ENCODE assay signal across 8 cellular contexts in genomic region chr6:26123675-26124549, GRCh38. TPM values are rescaled to one million over a fixed set of nuclear protein-coding genes. Genes with fewer than 3 reads are reported as not detected.
DNase-seq lines count a peak whose midpoint lies in the region; ATAC-seq and TF ChIP-seq lines count a peak whose summit lies in the region.

No MANE protein-coding gene starts in this region.

- peak overlapping the region; percentile 87 to 98 for H3K4me3 ChIP-seq in CD4-positive, alpha-beta memory T cell (ENCODE audit: low read length in 2 of 2)
- H3K4me3 ChIP-seq in duodenal mucosa (ENCODE audit: low read depth in 1 of 2, low read length in 2 of 2) (peak overlapping the region; percentile 76 to 92), right lobe of liver (peak overlapping the region; percentile 69 to 91 (median 82))

- H3K4me1 Mint-ChIP-seq in CD4-positive, alpha-beta memory T cell = peaks cover 25 to 61% (median 36%) of the 10 kb centered on the region in 4 donors
- H3K4me1 Mint-ChIP-seq in activated CD4-positive, alpha-beta memory T cell treated with anti-CD3 and anti-CD28 coated beads, Interleukin-2, amount 10 ng/mL, durations not matched to agents 7 days and 5 days = peaks cover 46% of the 10 kb centered on the region

- peaks cover 0 to 19% (median 0%) of the 10 kb centered on the region in 8 donors for H3K9me3 Mint-ChIP-seq in CD4-positive, alpha-beta memory T cell
- no peaks in the 10 kb centered on the region for H3K9me3 Mint-ChIP-seq in activated CD4-positive, alpha-beta memory T cell treated with anti-CD3 and anti-CD28 coated beads, Interleukin-2, amount 10 ng/mL, durations not matched to agents 7 days and 5 days

- no peaks in the 10 kb centered on the region for H3K27me3 ChIP-seq in CD4-positive, alpha-beta memory T cell (ENCODE audit: insufficient read depth, low read length)
- H3K27me3 ChIP-seq in duodenal mucosa (ENCODE audit: control insufficient read depth in 1 of 2, insufficient read depth in 2 of 2, low read length in 2 of 2) = no peaks in the 10 kb centered on the region
- no peaks in the 10 kb centered on the region for H3K27me3 ChIP-seq in right lobe of liver

- TF ChIP-seq CTCF in right lobe of liver (IDR thresholded peaks at IDR 0.05) = no peak

- ATAC-seq in GM19455 (IDR thresholded peaks at IDR 0.05; ENCODE audit: unreplicated experiment) (peak; percentile 78), right lobe of liver (peak; percentile 68 to 89 (median 80))

- POLR2A ChIA-PET in CD4-positive, alpha-beta memory T cell (lab: Charles Lee; ENCODE audit: partially characterized antibody) = interaction anchor here (0.6 to 13.1 kb wide), 83 partner anchors 8 to 1770 kb away, joined by 3 to 2775 read pairs (median 8); partner anchors contain the start of genes BTN2A2, HFE and TRIM38
- POLR2A ChIA-PET in activated CD4-positive, alpha-beta memory T cell treated with anti-CD3 and anti-CD28 coated beads, Interleukin-2, amount 10 ng/mL, durations not matched to agents 7 days and 5 days (lab: Charles Lee) = interaction anchor here (0.6 to 11.9 kb wide), 68 partner anchors 10 to 1770 kb away, joined by 3 to 2087 read pairs (median 17); partner anchors contain the start of genes C6orf62, HFE and HMGN4

- intact Hi-C loops in CD4-positive, alpha-beta memory T cell (cut with micrococcal nuclease) = loop anchor here (1.0 to 2.0 kb wide), 14 partner anchors 20 to 1766 kb away; a partner anchor contains a TSS
- intact Hi-C loops in right lobe of liver (cut with DNase I) = no loop called here

- no peaks in the 10 kb centered on the region for H3K9me3 ChIP-seq in CD4-positive, alpha-beta memory T cell (ENCODE audit: control insufficient read depth in 1 of 2, low read length in 2 of 2)
- H3K9me3 ChIP-seq in duodenal mucosa (ENCODE audit: control insufficient read depth in 1 of 2, low read length in 2 of 2) (no peaks in the 10 kb centered on the region), right lobe of liver (no peaks in the 10 kb centered on the region)

- H3K27me3 Mint-ChIP-seq in CD4-positive, alpha-beta memory T cell = peaks cover 0 to 3% of the 10 kb centered on the region in 2 donors
- no peaks in the 10 kb centered on the region for H3K27me3 Mint-ChIP-seq in activated CD4-positive, alpha-beta memory T cell treated with anti-CD3 and anti-CD28 coated beads, Interleukin-2, amount 10 ng/mL, durations not matched to agents 7 days and 5 days

- under 1% methylated on average over 38 of the region's 54 CpGs for WGBS in right lobe of liver (ENCODE audit: insufficient coverage, low coverage, low lambda C conversion rate, missing lambda C conversion rate)

- peaks cover 30% of the 10 kb centered on the region for H3K4me1 ChIP-seq in CD4-positive, alpha-beta memory T cell (ENCODE audit: insufficient read depth, low read length)
- H3K4me1 ChIP-seq in duodenal mucosa (ENCODE audit: control insufficient read depth in 1 of 2, insufficient read depth in 2 of 2, low read length in 2 of 2) (peaks cover 9 to 26% of the 10 kb centered on the region in 2 donors), right lobe of liver (peaks cover 0 to 41% (median 15%) of the 10 kb centered on the region in 4 donors)

- CTCF ChIA-PET in CD4-positive, alpha-beta memory T cell (lab: Charles Lee; ENCODE audit: partially characterized antibody) = interaction anchor here (0.8 to 4.4 kb wide), 20 partner anchors 12 to 147 kb away, joined by 3 to 59 read pairs (median 7); a partner anchor contains a TSS
- CTCF ChIA-PET in activated CD4-positive, alpha-beta memory T cell treated with anti-CD3 and anti-CD28 coated beads, Interleukin-2, amount 10 ng/mL, durations not matched to agents 7 days and 5 days (lab: Charles Lee) = interaction anchor here (0.8 to 3.3 kb wide), 20 partner anchors 20 to 127 kb away, joined by 3 to 65 read pairs (median 5); partner anchors contain the start of gene HFE

- H3K4me3 Mint-ChIP-seq in CD4-positive, alpha-beta memory T cell = peak overlapping the region; percentile 96 to 100 (median 100)
- H3K4me3 Mint-ChIP-seq in activated CD4-positive, alpha-beta memory T cell treated with anti-CD3 and anti-CD28 coated beads, Interleukin-2, amount 10 ng/mL, durations not matched to agents 7 days and 5 days = peak overlapping the region; percentile 97

- peak overlapping the region; percentile 97 to 99 (median 99) for H3K27ac Mint-ChIP-seq in CD4-positive, alpha-beta memory T cell
- peak overlapping the region; percentile 100 for H3K27ac Mint-ChIP-seq in activated CD4-positive, alpha-beta memory T cell treated with anti-CD3 and anti-CD28 coated beads, Interleukin-2, amount 10 ng/mL, durations not matched to agents 7 days and 5 days

- peaks cover 5 to 46% of the 10 kb centered on the region in 2 donors for H3K36me3 Mint-ChIP-seq in CD4-positive, alpha-beta memory T cell
- peaks cover 53% of the 10 kb centered on the region for H3K36me3 Mint-ChIP-seq in activated CD4-positive, alpha-beta memory T cell treated with anti-CD3 and anti-CD28 coated beads, Interleukin-2, amount 10 ng/mL, durations not matched to agents 7 days and 5 days (ENCODE audit: low read depth)

- TF ChIP-seq POLR2A in right lobe of liver (IDR thresholded peaks at IDR 0.05) = peak; percentile 100

- peak; percentile 89 to 96 (median 94) for DNase-seq in CD4-positive, alpha-beta memory T cell
- peak; percentile 82 for DNase-seq in HK-2 (ENCODE audit: unreplicated experiment)
- peak; percentile 100 for DNase-seq in NCI-H82 treated with DMSO at 0.1 percent for 48 hours (lab: John Stamatoyannopoulos, UW; ENCODE audit: unreplicated experiment)
- peak; percentile 90 for DNase-seq in activated CD4-positive, alpha-beta memory T cell treated with anti-CD3 and anti-CD28 coated beads, Interleukin-2, amount 10 ng/mL, durations not matched to agents 7 days and 5 days
- peak; percentile 76 to 86 (median 84) for DNase-seq in right lobe of liver
- peak; percentile 54 to 80 for DNase-seq in stimulated activated CD4-positive, alpha-beta T cell treated with anti-CD3 and anti-CD28 coated beads, Interleukin-4, amount 100 ng/mL, for 4 hours

- peak overlapping the region; percentile 89 for H3K27ac ChIP-seq in CD4-positive, alpha-beta memory T cell (ENCODE audit: low read depth, low read length)
- peak overlapping the region; percentile 98 for H3K27ac ChIP-seq in duodenal mucosa (ENCODE audit: low read depth, low read length)
- H3K27ac ChIP-seq in right lobe of liver = peak overlapping the region; percentile 87 to 97 (median 91)

- H3K9ac ChIP-seq in duodenal mucosa (ENCODE audit: low read depth in 1 of 2, low read length in 2 of 2) = peak overlapping the region; percentile 91 to 99

- peaks cover 4% of the 10 kb centered on the region for H3K36me3 ChIP-seq in CD4-positive, alpha-beta memory T cell (ENCODE audit: insufficient read depth, low read length)
- no peaks in the 10 kb centered on the region for H3K36me3 ChIP-seq in duodenal mucosa (ENCODE audit: control insufficient read depth in 1 of 2, insufficient read depth in 2 of 2, low read length in 2 of 2)
- peaks cover 0 to 18% (median 6%) of the 10 kb centered on the region in 4 donors for H3K36me3 ChIP-seq in right lobe of liver

RNA-seq across cellular contexts. Expression of gene HFE, which starts 36.7 kb away (rescaled TPM):
- 1 to 10 TPM; 3.5 to 4.2 TPM for total RNA-seq in CD4-positive, alpha-beta memory T cell
- 1 to 10 TPM; 3.4 to 4.2 TPM for polyA plus RNA-seq in CD4-positive, alpha-beta memory T cell
- total RNA-seq in activated CD4-positive, alpha-beta memory T cell treated with anti-CD3 and anti-CD28 coated beads, Interleukin-2, amount 10 ng/mL, durations not matched to agents 7 days and 5 days = 1 to 10 TPM; 3.1 to 3.4 TPM
- total RNA-seq in right lobe of liver = 10 to 100 TPM in 5 of 6 experiments, 1 to 10 TPM in 1; 8.9 to 20.7 (median 15.8) TPM

Comparison
In these comparisons a context has a peak if more than half of its experiments do, and no peak if none do; other contexts are left out.
1. Peak in every context shown above with its lines: DNase-seq, ATAC-seq, H3K4me3 ChIP-seq and H3K27ac ChIP-seq.